In the genomic region with DNA sequence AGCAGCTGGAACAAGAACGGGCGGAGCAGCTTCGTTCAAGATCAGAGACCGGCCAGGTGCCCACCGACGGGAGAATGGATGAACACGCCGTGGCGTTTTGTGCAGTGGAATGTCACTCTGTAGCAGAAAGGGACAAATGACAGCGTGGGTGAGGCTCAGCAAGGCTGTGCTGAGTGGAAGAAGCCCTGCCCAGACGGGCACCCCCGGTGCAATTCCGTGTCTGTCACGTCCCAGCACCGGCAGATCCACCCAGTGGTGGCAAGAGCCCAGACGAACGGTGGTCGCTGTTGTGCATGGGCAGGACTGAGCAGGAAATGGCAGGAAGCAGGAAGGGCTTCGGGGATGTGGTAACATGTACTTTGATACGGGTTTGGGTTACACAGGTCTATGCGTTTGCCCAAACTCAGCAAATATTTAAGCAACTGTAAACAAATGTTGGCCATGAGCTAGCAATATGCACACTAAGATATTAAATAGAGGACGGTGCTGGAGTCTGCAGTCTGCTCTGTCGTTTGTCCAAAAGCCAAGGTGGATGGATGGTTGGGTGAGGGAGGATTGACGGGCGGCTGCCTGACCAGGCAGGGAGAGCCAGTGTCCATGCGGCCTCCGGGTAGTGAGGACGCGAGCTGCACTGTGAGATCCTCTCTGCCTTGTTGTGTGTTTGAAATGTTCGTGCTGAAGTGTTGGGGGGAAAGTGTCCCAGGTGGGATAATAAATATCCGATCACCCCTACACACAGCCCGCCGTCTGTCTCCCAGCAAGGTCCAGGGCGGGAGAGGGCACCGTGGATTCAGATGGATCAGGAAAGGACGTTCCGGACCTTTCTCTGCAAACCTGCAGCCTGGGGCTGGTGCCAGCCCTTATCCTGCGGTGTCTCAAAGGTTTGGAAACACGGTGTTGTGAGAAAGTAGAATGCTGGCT, we compare ENCODE assay signal across 1 cellular context.
TF ChIP-seq lines count a peak whose summit lies in the region.

No MANE protein-coding gene starts in this region.

TF ChIP-seq in HepG2, 621 proteins besides CTCF, POLR2A, EP300 and RAD21 (continued from another document and continues in another):
- no peak for TF ChIP-seq ZNF432 (CRISPR knock-in tag; IDR thresholded peaks at IDR 0.05; ENCODE audit: borderline replicate concordance)
- TF ChIP-seq, protein P1, sequence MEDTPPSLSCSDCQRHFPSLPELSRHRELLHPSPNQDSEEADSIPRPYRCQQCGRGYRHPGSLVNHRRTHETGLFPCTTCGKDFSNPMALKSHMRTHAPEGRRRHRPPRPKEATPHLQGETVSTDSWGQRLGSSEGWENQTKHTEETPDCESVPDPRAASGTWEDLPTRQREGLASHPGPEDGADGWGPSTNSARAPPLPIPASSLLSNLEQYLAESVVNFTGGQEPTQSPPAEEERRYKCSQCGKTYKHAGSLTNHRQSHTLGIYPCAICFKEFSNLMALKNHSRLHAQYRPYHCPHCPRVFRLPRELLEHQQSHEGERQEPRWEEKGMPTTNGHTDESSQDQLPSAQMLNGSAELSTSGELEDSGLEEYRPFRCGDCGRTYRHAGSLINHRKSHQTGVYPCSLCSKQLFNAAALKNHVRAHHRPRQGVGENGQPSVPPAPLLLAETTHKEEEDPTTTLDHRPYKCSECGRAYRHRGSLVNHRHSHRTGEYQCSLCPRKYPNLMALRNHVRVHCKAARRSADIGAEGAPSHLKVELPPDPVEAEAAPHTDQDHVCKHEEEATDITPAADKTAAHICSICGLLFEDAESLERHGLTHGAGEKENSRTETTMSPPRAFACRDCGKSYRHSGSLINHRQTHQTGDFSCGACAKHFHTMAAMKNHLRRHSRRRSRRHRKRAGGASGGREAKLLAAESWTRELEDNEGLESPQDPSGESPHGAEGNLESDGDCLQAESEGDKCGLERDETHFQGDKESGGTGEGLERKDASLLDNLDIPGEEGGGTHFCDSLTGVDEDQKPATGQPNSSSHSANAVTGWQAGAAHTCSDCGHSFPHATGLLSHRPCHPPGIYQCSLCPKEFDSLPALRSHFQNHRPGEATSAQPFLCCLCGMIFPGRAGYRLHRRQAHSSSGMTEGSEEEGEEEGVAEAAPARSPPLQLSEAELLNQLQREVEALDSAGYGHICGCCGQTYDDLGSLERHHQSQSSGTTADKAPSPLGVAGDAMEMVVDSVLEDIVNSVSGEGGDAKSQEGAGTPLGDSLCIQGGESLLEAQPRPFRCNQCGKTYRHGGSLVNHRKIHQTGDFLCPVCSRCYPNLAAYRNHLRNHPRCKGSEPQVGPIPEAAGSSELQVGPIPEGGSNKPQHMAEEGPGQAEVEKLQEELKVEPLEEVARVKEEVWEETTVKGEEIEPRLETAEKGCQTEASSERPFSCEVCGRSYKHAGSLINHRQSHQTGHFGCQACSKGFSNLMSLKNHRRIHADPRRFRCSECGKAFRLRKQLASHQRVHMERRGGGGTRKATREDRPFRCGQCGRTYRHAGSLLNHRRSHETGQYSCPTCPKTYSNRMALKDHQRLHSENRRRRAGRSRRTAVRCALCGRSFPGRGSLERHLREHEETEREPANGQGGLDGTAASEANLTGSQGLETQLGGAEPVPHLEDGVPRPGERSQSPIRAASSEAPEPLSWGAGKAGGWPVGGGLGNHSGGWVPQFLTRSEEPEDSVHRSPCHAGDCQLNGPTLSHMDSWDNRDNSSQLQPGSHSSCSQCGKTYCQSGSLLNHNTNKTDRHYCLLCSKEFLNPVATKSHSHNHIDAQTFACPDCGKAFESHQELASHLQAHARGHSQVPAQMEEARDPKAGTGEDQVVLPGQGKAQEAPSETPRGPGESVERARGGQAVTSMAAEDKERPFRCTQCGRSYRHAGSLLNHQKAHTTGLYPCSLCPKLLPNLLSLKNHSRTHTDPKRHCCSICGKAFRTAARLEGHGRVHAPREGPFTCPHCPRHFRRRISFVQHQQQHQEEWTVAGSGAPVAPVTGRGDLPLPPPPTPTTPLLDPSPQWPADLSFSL (CRISPR knock-in tag; IDR thresholded peaks at IDR 0.05) = no peak; the same call in 1 of the 2 replicates
- TF ChIP-seq ZMYM4 (CRISPR knock-in tag; IDR thresholded peaks at IDR 0.05) = peak; percentile 80
- no peak for TF ChIP-seq ZNF326 (CRISPR knock-in tag; IDR thresholded peaks at IDR 0.05; ENCODE audit: borderline replicate concordance)
- TF ChIP-seq CEBPZ (IDR thresholded peaks at IDR 0.05; ENCODE audit: low read length) = no peak
- TF ChIP-seq RCOR2 (CRISPR knock-in tag; IDR thresholded peaks at IDR 0.05) = peak; percentile 84; the same call in 1 of the 2 replicates
- peak; percentile 71; the same call in 1 of the 2 replicates for TF ChIP-seq CBFB (CRISPR knock-in tag; IDR thresholded peaks at IDR 0.05)
- no peak for TF ChIP-seq ZBTB1 (CRISPR knock-in tag; IDR thresholded peaks at IDR 0.05; ENCODE audit: borderline replicate concordance)
- TF ChIP-seq TSC22D2 (CRISPR knock-in tag; IDR thresholded peaks at IDR 0.05; ENCODE audit: borderline replicate concordance) = no peak
- TF ChIP-seq NAIF1 (CRISPR knock-in tag; IDR thresholded peaks at IDR 0.05; ENCODE audit: borderline replicate concordance) = peak; percentile 80
- TF ChIP-seq TRIM24 (CRISPR knock-in tag; IDR thresholded peaks at IDR 0.05) = peak; percentile 91; the same call in 1 of the 2 replicates
- TF ChIP-seq, protein P2, sequence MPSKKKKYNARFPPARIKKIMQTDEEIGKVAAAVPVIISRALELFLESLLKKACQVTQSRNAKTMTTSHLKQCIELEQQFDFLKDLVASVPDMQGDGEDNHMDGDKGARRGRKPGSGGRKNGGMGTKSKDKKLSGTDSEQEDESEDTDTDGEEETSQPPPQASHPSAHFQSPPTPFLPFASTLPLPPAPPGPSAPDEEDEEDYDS (CRISPR knock-in tag; IDR thresholded peaks at IDR 0.05) = peak; percentile 81
- no peak; the same call in 1 of the 2 replicates for TF ChIP-seq KMT2A (CRISPR knock-in tag; IDR thresholded peaks at IDR 0.05)
- TF ChIP-seq TBL1XR1 (IDR thresholded peaks at IDR 0.05; ENCODE audit: borderline replicate concordance, low read length, partially characterized antibody) = no peak
- no peak for TF ChIP-seq NFRKB (IDR thresholded peaks at IDR 0.05)
- no peak; the same call in 1 of the 2 replicates for TF ChIP-seq HMG20B (CRISPR knock-in tag; conservative IDR thresholded peaks at IDR 0.05)
- no peak for TF ChIP-seq HMGA1 (CRISPR knock-in tag; conservative IDR thresholded peaks at IDR 0.05)
- peak; percentile 99 for TF ChIP-seq MAFF (IDR thresholded peaks at IDR 0.05; ENCODE audit: low read depth, low read length)
- TF ChIP-seq ZNF234 (CRISPR knock-in tag; conservative IDR thresholded peaks at IDR 0.05) = 0 out of 2 replicates have a peak, but pooled peaks have one; percentile 46
- TF ChIP-seq ZHX2 (IDR thresholded peaks at IDR 0.05; ENCODE audit: low read depth) = peak; percentile 62; the same call in 1 of the 2 replicates
- TF ChIP-seq ZHX2 (CRISPR knock-in tag; IDR thresholded peaks at IDR 0.05; ENCODE audit: borderline replicate concordance) = no peak; the same call in 1 of the 2 replicates
- TF ChIP-seq ZBTB21 (CRISPR knock-in tag; IDR thresholded peaks at IDR 0.05) = 0 out of 2 replicates have a peak, but pooled peaks have one; percentile 29
- no peak for TF ChIP-seq ZNF577 (CRISPR knock-in tag; IDR thresholded peaks at IDR 0.05; ENCODE audit: borderline replicate concordance, low read depth)
- TF ChIP-seq ZBTB7A (CRISPR knock-in tag; IDR thresholded peaks at IDR 0.05) = peak; percentile 99
- peak; percentile 80; the same call in 1 of the 2 replicates for TF ChIP-seq TGIF2 (CRISPR knock-in tag; IDR thresholded peaks at IDR 0.05)
- peak; percentile 25; the same call in 1 of the 2 replicates for TF ChIP-seq ARNT2 (CRISPR knock-in tag; IDR thresholded peaks at IDR 0.05; ENCODE audit: low read depth)
- TF ChIP-seq CREBL2 (CRISPR knock-in tag; IDR thresholded peaks at IDR 0.05; ENCODE audit: borderline replicate concordance) = no peak
- TF ChIP-seq, protein P3, sequence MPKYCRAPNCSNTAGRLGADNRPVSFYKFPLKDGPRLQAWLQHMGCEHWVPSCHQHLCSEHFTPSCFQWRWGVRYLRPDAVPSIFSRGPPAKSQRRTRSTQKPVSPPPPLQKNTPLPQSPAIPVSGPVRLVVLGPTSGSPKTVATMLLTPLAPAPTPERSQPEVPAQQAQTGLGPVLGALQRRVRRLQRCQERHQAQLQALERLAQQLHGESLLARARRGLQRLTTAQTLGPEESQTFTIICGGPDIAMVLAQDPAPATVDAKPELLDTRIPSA (CRISPR knock-in tag; IDR thresholded peaks at IDR 0.05; ENCODE audit: borderline replicate concordance) = 0 out of 2 replicates have a peak, but pooled peaks have one; percentile 10
- TF ChIP-seq SSRP1 (CRISPR knock-in tag; IDR thresholded peaks at IDR 0.05) = no peak
- TF ChIP-seq NR3C1 (CRISPR knock-in tag; IDR thresholded peaks at IDR 0.05) = no peak
- no peak; the same call in 1 of the 2 replicates for TF ChIP-seq IRF9 (CRISPR knock-in tag; IDR thresholded peaks at IDR 0.05; ENCODE audit: borderline replicate concordance)
- TF ChIP-seq, protein P4, sequence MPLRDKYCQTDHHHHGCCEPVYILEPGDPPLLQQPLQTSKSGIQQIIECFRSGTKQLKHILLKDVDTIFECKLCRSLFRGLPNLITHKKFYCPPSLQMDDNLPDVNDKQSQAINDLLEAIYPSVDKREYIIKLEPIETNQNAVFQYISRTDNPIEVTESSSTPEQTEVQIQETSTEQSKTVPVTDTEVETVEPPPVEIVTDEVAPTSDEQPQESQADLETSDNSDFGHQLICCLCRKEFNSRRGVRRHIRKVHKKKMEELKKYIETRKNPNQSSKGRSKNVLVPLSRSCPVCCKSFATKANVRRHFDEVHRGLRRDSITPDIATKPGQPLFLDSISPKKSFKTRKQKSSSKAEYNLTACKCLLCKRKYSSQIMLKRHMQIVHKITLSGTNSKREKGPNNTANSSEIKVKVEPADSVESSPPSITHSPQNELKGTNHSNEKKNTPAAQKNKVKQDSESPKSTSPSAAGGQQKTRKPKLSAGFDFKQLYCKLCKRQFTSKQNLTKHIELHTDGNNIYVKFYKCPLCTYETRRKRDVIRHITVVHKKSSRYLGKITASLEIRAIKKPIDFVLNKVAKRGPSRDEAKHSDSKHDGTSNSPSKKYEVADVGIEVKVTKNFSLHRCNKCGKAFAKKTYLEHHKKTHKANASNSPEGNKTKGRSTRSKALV (CRISPR knock-in tag; IDR thresholded peaks at IDR 0.05) = 0 out of 2 replicates have a peak, but pooled peaks have one; percentile 42
- TF ChIP-seq MXD4 (CRISPR knock-in tag; IDR thresholded peaks at IDR 0.05) = no peak
